ENCODE assay signal across 11 cellular contexts in genomic region chr5:143506881-143507552, GRCh38.
DNase-seq lines count a peak whose midpoint lies in the region; ATAC-seq, FAIRE-seq and TF ChIP-seq lines count a peak whose summit lies in the region.
"Had no signal": no experiment of that assay in that cellular context is flagged by ENCODE, and none has a peak within 500 bp of the region (broad histone marks: within the 10 kb centered on the region; RNA-seq: fewer than 3 reads in every experiment).

No MANE protein-coding gene starts in this region.

- H3K4me3 ChIP-seq in fibroblast of mammary gland (ENCODE audit: control insufficient read depth, low read depth, low read length) (no peak overlapping the region), thyroid gland (replicated peaks in 1 of 3) (no peak overlapping the region), tibial nerve (no peak overlapping the region)

- POLR2A ChIA-PET in RWPE1 (lab: Yijun Ruan, JAX; ENCODE audit: low non-redundant PET) = no interaction called here

- TF ChIP-seq CTCF in RWPE1 (conservative IDR thresholded peaks at IDR 0.05; ENCODE audit: low read depth) = peak; percentile 57
- peak; percentile 28 for TF ChIP-seq CTCF in fibroblast of mammary gland (conservative IDR thresholded peaks at IDR 0.05; ENCODE audit: control insufficient read depth, insufficient read depth, low read depth, low read length)
- TF ChIP-seq CTCF in omental fat pad (IDR thresholded peaks at IDR 0.05) = no peak
- no peak for TF ChIP-seq CTCF in thyroid gland (IDR thresholded peaks at IDR 0.05)
- no peak for TF ChIP-seq CTCF in tibial nerve (IDR thresholded peaks at IDR 0.05)

- H3K4me1 ChIP-seq in thyroid gland (no peaks in the 10 kb centered on the region), tibial nerve (peaks cover 0 to 14% (median 0%) of the 10 kb centered on the region in 4 donors)

- H3K27me3 ChIP-seq in thyroid gland (no peaks in the 10 kb centered on the region), tibial nerve (no peaks in the 10 kb centered on the region)

- in situ Hi-C loops in Caki2 (cut with HindIII; ENCODE audit: low pct_unique_long_range_greater_than_20kb, low sequenced_read_pairs) = no loop called here

- TF ChIP-seq POLR2A in thyroid gland (IDR thresholded peaks at IDR 0.05) (no peak), tibial nerve (IDR thresholded peaks at IDR 0.05) (no peak)

- CTCF ChIA-PET in RWPE1 (lab: Yijun Ruan, JAX) = interaction anchor here (0.6 to 0.8 kb wide), 3 partner anchors 9 to 103 kb away, joined by 3 read pairs; partner anchors contain the start of gene NR3C1

- no peak for TF ChIP-seq EP300 in tibial nerve (IDR thresholded peaks at IDR 0.05)

- WGBS in thyroid gland, 2 donors = 90 to 98% methylated on average over 1 of the region's 1 CpG
- 82 to 85% methylated on average over 1 of the region's 1 CpG for WGBS in tibial nerve, 2 donors

- H3K36me3 ChIP-seq in thyroid gland = no peaks in the 10 kb centered on the region
- H3K36me3 ChIP-seq in tibial nerve = no peaks in the 10 kb centered on the region

- DNase-seq in Caki2 (ENCODE audit: low read depth) (peak; percentile 82), RWPE1 (ENCODE audit: low spot score) (peak; percentile 91), fibroblast of mammary gland (ENCODE audit: low read depth) (peak; percentile 93), omental fat pad (ENCODE audit: low spot score) (no peak), thyroid gland (no peak), tibial nerve (ENCODE audit: low spot score in 2 of 2) (no peak), inferior parietal cortex (ENCODE audit: extremely low spot score) (no peak), frontal cortex (ENCODE audit: low spot score in 2 of 2) (no peak)
- DNase-seq: naive B cell, NCI-H446 treated with DMSO at 0.1 percent for 48 hours had no signal

- H3K9me3 ChIP-seq in thyroid gland (no peaks in the 10 kb centered on the region), tibial nerve (no peaks in the 10 kb centered on the region)

- FAIRE-seq in frontal cortex (lab: Jason Lieb, UNC) = no peak

- no peak overlapping the region for H3K27ac ChIP-seq in RWPE1
- no peak overlapping the region for H3K27ac ChIP-seq in thyroid gland
- no peak overlapping the region for H3K27ac ChIP-seq in tibial nerve

- intact Hi-C loops in thyroid gland (cut with DNase I) = no loop called here

- peak; percentile 98 for ATAC-seq in omental fat pad (ENCODE audit: low FRiP score)
- ATAC-seq: activated CD4-positive, CD25-positive, alpha-beta regulatory T cell treated with anti-CD3 and anti-CD28 coated beads, Interleukin-2, amount 50 U/mL, for 24 hours had no signal

Comparison
In these comparisons a context has a peak if more than half of its experiments do, and no peak if none do; other contexts are left out.
1. DNase-seq: peak in Caki2 (single experiment), RWPE1 (single experiment) and fibroblast of mammary gland (single experiment); none in omental fat pad (single experiment), thyroid gland (0 of 2), tibial nerve (0 of 2), inferior parietal cortex (single experiment) and frontal cortex (0 of 2).
2. CTCF ChIP-seq: peak in RWPE1 (single experiment) and fibroblast of mammary gland (single experiment); none in omental fat pad (0 of 3), thyroid gland (0 of 6) and tibial nerve (0 of 5).